In the genomic region with DNA sequence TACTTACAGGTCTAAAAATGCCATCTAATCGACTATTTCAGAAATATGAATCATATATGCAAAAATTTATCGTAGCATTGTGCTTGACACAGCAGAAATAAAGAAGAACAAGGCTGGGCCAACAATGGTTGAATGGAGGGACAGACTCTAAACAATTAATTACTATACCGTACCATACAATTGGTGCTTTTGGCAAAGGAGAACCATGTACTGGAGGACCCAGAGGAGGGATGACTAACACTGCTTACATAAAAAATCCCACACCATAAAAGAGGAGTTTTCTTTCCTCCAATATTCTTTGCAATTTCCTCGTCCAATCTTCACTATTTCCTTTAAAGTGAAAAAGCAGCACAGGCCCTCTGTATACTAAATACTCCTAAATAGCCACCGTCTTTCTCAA, we compare ENCODE assay signal across 15 cellular contexts.
DNase-seq lines count a peak whose midpoint lies in the region; ATAC-seq lines count a peak whose summit lies in the region.
"Had no signal": no experiment of that assay in that cellular context is flagged by ENCODE, and none has a peak within 500 bp of the region (broad histone marks: within the 10 kb centered on the region; RNA-seq: fewer than 3 reads in every experiment).

No MANE protein-coding gene starts in this region.

- peaks cover 5% of the 10 kb centered on the region for H3K36me3 Mint-ChIP-seq in activated naive CD4-positive, alpha-beta T cell treated with anti-CD3 and anti-CD28 coated beads, Interleukin-2, amount 50 U/mL, for 24 hours
- peaks cover 14% of the 10 kb centered on the region for H3K36me3 Mint-ChIP-seq in activated naive CD4-positive, alpha-beta T cell treated with anti-CD3 and anti-CD28 coated beads for 36 hours (ENCODE audit: low read depth)

- H3K27me3 ChIP-seq in SJCRH30: no peaks in the 10 kb centered on the region
- H3K27me3 ChIP-seq: BLaER1 treated with 17β-estradiol and CSF1 and Interleukin-3, amounts not matched to agents 10 nM and 100 nM had no signal

- no peak overlapping the region for H3K4me3 Mint-ChIP-seq in activated naive CD4-positive, alpha-beta T cell treated with anti-CD3 and anti-CD28 coated beads, Interleukin-2, amount 50 U/mL, for 24 hours
- no peak overlapping the region for H3K4me3 Mint-ChIP-seq in activated naive CD4-positive, alpha-beta T cell treated with anti-CD3 and anti-CD28 coated beads for 36 hours
- H3K4me3 Mint-ChIP-seq: CD4-positive, CD25-positive, alpha-beta regulatory T cell; HFFc6 had no signal

- H3K27ac ChIP-seq in SJCRH30: no peak overlapping the region
- H3K27ac ChIP-seq: BLaER1 treated with 17β-estradiol and CSF1 and Interleukin-3, amounts not matched to agents 10 nM and 100 nM had no signal

- no peaks in the 10 kb centered on the region for H3K36me3 ChIP-seq in SJCRH30

- no peak for DNase-seq in activated naive CD4-positive, alpha-beta T cell treated with anti-CD3 and anti-CD28 coated beads for 36 hours
- DNase-seq in stromal cell of bone marrow (ENCODE audit: low read depth) (peak; percentile 7), SJCRH30 (no peak), amniotic stem cell (lab: John Stamatoyannopoulos, UW) (no peak)
- DNase-seq: ACHN; CD4-positive, CD25-positive, alpha-beta regulatory T cell; DMS53; HCEC 1CT; HFFc6 had no signal

- ATAC-seq in esophagus mucosa (peak; percentile 57), GM18517 (IDR thresholded peaks at IDR 0.05; ENCODE audit: unreplicated experiment) (no peak)
- ATAC-seq: GM12878, HepG2 had no signal

- peaks cover 55% of the 10 kb centered on the region for H3K4me1 Mint-ChIP-seq in activated naive CD4-positive, alpha-beta T cell treated with anti-CD3 and anti-CD28 coated beads, Interleukin-2, amount 50 U/mL, for 24 hours
- H3K4me1 Mint-ChIP-seq in activated naive CD4-positive, alpha-beta T cell treated with anti-CD3 and anti-CD28 coated beads for 36 hours (ENCODE audit: low read depth): peaks cover 12% of the 10 kb centered on the region

- no peaks in the 10 kb centered on the region for H3K4me1 ChIP-seq in SJCRH30

- H3K9me3 Mint-ChIP-seq in activated naive CD4-positive, alpha-beta T cell treated with anti-CD3 and anti-CD28 coated beads, Interleukin-2, amount 50 U/mL, for 24 hours: no peaks in the 10 kb centered on the region
- no peaks in the 10 kb centered on the region for H3K9me3 Mint-ChIP-seq in activated naive CD4-positive, alpha-beta T cell treated with anti-CD3 and anti-CD28 coated beads for 36 hours
- H3K9me3 Mint-ChIP-seq: CD4-positive, CD25-positive, alpha-beta regulatory T cell; HFFc6 had no signal

- H3K27ac Mint-ChIP-seq in activated naive CD4-positive, alpha-beta T cell treated with anti-CD3 and anti-CD28 coated beads, Interleukin-2, amount 50 U/mL, for 24 hours: peak overlapping the region; percentile 89
- H3K27ac Mint-ChIP-seq in activated naive CD4-positive, alpha-beta T cell treated with anti-CD3 and anti-CD28 coated beads for 36 hours: no peak overlapping the region
- H3K27ac Mint-ChIP-seq: HFFc6 had no signal

- no peaks in the 10 kb centered on the region for H3K9me3 ChIP-seq in SJCRH30 (replicated peaks)
- H3K9me3 ChIP-seq: BLaER1 treated with 17β-estradiol and CSF1 and Interleukin-3, amounts not matched to agents 10 nM and 100 nM had no signal

- intact Hi-C loops in activated naive CD4-positive, alpha-beta T cell treated with anti-CD3 and anti-CD28 coated beads for 36 hours (cut with micrococcal nuclease): no loop called here

- H3K27me3 Mint-ChIP-seq in activated naive CD4-positive, alpha-beta T cell treated with anti-CD3 and anti-CD28 coated beads, Interleukin-2, amount 50 U/mL, for 24 hours: no peaks in the 10 kb centered on the region
- H3K27me3 Mint-ChIP-seq in activated naive CD4-positive, alpha-beta T cell treated with anti-CD3 and anti-CD28 coated beads for 36 hours (ENCODE audit: low read depth): no peaks in the 10 kb centered on the region
- H3K27me3 Mint-ChIP-seq: CD4-positive, CD25-positive, alpha-beta regulatory T cell had no signal

- no peak overlapping the region for H3K4me3 ChIP-seq in SJCRH30
- H3K4me3 ChIP-seq: BLaER1 treated with 17β-estradiol and CSF1 and Interleukin-3, amounts not matched to agents 10 nM and 100 nM; GM12878 had no signal

- CTCF ChIA-PET in activated naive CD4-positive, alpha-beta T cell treated with anti-CD3 and anti-CD28 coated beads for 36 hours (lab: Charles Lee): no interaction called here
